Comparison of ENCODE assay signal across 3 cellular contexts in the genomic region with DNA sequence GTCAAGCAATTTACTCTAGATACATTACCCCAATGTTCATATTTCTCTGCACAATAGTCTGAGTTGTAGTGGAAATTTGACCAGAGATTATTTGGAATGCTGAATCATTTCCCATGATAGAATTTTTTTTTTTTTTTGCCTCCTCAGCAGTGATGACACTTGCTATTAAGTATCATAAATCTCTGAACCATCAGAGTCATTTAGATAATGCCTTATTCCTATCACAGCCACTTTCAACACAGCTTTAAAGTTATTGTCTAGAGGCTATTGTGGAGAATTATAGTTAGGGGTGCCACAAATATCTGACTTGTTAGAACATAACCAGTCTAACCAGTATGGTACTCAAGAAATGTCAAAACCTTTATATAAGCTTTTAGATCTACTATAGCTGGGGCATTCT.
TF ChIP-seq lines count a peak whose summit lies in the region.

No MANE protein-coding gene starts in this region.

TF ChIP-seq in SK-N-SH, 30 proteins besides CTCF, POLR2A, EP300 and RAD21:
- TF ChIP-seq YY1 (IDR thresholded peaks at IDR 0.05; ENCODE audit: low read depth), result no peak
- TF ChIP-seq ELF1 (IDR thresholded peaks at IDR 0.05), result no peak
- TF ChIP-seq, protein P1, sequence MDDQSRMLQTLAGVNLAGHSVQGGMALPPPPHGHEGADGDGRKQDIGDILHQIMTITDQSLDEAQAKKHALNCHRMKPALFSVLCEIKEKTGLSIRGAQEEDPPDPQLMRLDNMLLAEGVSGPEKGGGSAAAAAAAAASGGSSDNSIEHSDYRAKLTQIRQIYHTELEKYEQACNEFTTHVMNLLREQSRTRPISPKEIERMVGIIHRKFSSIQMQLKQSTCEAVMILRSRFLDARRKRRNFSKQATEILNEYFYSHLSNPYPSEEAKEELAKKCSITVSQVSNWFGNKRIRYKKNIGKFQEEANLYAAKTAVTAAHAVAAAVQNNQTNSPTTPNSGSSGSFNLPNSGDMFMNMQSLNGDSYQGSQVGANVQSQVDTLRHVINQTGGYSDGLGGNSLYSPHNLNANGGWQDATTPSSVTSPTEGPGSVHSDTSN (IDR thresholded peaks at IDR 0.05), result peak; percentile 74
- TF ChIP-seq FOSL2 (IDR thresholded peaks at IDR 0.05; ENCODE audit: borderline replicate concordance, low read depth), result peak; percentile 19; the same call in 1 of the 2 replicates

TF ChIP-seq in SK-N-SH treated with all-trans-retinoic acid at 6 μM for 48 hours, 23 proteins besides CTCF, POLR2A, EP300 and RAD21:
- TF ChIP-seq CREB5 (CRISPR knock-in tag; IDR thresholded peaks at IDR 0.05; ENCODE audit: low read depth) (no peak), POU6F1 (CRISPR knock-in tag; IDR thresholded peaks at IDR 0.05; ENCODE audit: borderline replicate concordance, low read depth) (no peak), GLIS3 (CRISPR knock-in tag; IDR thresholded peaks at IDR 0.05) (no peak), ZNF8 (CRISPR knock-in tag; IDR thresholded peaks at IDR 0.05) (no peak), OSR1 (CRISPR knock-in tag; IDR thresholded peaks at IDR 0.05) (no peak)

TF ChIP-seq in endothelial cell of umbilical vein, 7 proteins besides CTCF, POLR2A, EP300 and RAD21:
- no peak for TF ChIP-seq MYC (IDR thresholded peaks at IDR 0.05; ENCODE audit: low read depth, low read length)
- TF ChIP-seq, protein P2, sequence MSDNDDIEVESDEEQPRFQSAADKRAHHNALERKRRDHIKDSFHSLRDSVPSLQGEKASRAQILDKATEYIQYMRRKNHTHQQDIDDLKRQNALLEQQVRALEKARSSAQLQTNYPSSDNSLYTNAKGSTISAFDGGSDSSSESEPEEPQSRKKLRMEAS (IDR thresholded peaks at IDR 0.05; ENCODE audit: insufficient read depth, insufficient read length), result no peak
- TF ChIP-seq JUN (IDR thresholded peaks at IDR 0.05; ENCODE audit: borderline replicate concordance, insufficient read depth, insufficient read length, low read depth), result no peak
- no peak for TF ChIP-seq EZH2 (IDR thresholded peaks at IDR 0.05; ENCODE audit: borderline replicate concordance, low read depth, low read length, severe bottlenecking)
- TF ChIP-seq GATA2 (IDR thresholded peaks at IDR 0.05; ENCODE audit: insufficient read depth, insufficient read length, low read depth, low read length), result no peak
- TF ChIP-seq FOS (IDR thresholded peaks at IDR 0.05; ENCODE audit: borderline replicate concordance, insufficient read depth, low read length), result peak; percentile 27
